In genomic region chr7:13841284-13841683, GRCh38 we compare ENCODE assay signal across 1 cellular context.
TF ChIP-seq lines count a peak whose summit lies in the region.

No MANE protein-coding gene starts in this region.

TF ChIP-seq in K562, 482 proteins besides CTCF, POLR2A, EP300 and RAD21 (continued from another document):
- no peak for TF ChIP-seq ZNF609 (CRISPR knock-in tag; IDR thresholded peaks at IDR 0.05; ENCODE audit: borderline replicate concordance)
- TF ChIP-seq ETV5 (CRISPR knock-in tag; IDR thresholded peaks at IDR 0.05; ENCODE audit: low read depth), result no peak
- TF ChIP-seq, protein P1, sequence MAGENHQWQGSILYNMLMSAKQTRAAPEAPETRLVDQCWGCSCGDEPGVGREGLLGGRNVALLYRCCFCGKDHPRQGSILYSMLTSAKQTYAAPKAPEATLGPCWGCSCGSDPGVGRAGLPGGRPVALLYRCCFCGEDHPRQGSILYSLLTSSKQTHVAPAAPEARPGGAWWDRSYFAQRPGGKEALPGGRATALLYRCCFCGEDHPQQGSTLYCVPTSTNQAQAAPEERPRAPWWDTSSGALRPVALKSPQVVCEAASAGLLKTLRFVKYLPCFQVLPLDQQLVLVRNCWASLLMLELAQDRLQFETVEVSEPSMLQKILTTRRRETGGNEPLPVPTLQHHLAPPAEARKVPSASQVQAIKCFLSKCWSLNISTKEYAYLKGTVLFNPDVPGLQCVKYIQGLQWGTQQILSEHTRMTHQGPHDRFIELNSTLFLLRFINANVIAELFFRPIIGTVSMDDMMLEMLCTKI (IDR thresholded peaks at IDR 0.05; ENCODE audit: partially characterized antibody), result no peak
- TF ChIP-seq, protein P2, sequence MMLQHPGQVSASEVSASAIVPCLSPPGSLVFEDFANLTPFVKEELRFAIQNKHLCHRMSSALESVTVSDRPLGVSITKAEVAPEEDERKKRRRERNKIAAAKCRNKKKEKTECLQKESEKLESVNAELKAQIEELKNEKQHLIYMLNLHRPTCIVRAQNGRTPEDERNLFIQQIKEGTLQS (IDR thresholded peaks at IDR 0.05), result peak; percentile 56; the same call in 1 of the 2 replicates
- TF ChIP-seq, protein P2 (CRISPR knock-in tag; conservative IDR thresholded peaks at IDR 0.05), result no peak
- no peak for TF ChIP-seq HOXB6 (CRISPR knock-in tag; IDR thresholded peaks at IDR 0.05; ENCODE audit: borderline replicate concordance)
- no peak for TF ChIP-seq ZNF23 (CRISPR knock-in tag; IDR thresholded peaks at IDR 0.05)
